10 cellular contexts compared by ENCODE assay signal in the genomic region with DNA sequence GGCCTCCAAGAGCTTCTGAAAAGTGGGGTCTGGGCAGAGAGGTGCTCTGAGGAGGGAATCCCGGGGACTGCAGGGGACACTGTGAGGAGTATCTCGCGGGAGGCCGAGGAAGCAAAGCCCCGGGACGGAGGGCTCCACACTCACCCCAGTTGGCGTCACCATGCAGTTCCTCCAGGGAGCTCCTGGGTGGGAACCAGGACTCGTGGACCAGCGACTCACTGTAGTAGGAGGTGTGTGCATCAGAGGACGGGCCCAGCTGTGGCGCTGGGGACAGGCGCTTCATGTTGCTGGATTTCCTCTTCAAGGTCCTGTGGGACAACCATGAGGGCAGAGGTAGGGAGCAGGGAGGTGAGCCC. TPM values are rescaled to one million over a fixed set of nuclear protein-coding genes. Genes with fewer than 3 reads are reported as not detected.
DNase-seq lines count a peak whose midpoint lies in the region; ATAC-seq and TF ChIP-seq lines count a peak whose summit lies in the region.
"Had no signal": no experiment of that assay in that cellular context is flagged by ENCODE, and none has a peak within 500 bp of the region (broad histone marks: within the 10 kb centered on the region; RNA-seq: fewer than 3 reads in every experiment).

No MANE protein-coding gene starts in this region.

- DNase-seq in natural killer cell treated with Interleukin-12 subunit alpha and Interleukin-12 subunit beta and Interleukin-15 and Interleukin-18, amount 100 ng/mL, for 72 hours (ENCODE audit: low spot score) = no peak
- no peak for DNase-seq in MG63
- DNase-seq in NCI-H774 (lab: John Stamatoyannopoulos, UW) = no peak
- no peak for DNase-seq in NCI-H748 treated with DMSO at 0.1 percent for 48 hours (lab: John Stamatoyannopoulos, UW)
- DNase-seq: dermis blood vessel endothelial cell had no signal

- no peaks in the 10 kb centered on the region for H3K9me3 Mint-ChIP-seq in brain
- H3K9me3 Mint-ChIP-seq in natural killer cell treated with Interleukin-12 subunit alpha and Interleukin-12 subunit beta and Interleukin-15 and Interleukin-18, amount 100 ng/mL, for 72 hours = no peaks in the 10 kb centered on the region

- TF ChIP-seq CTCF in C4-2B (conservative IDR thresholded peaks at IDR 0.05) (no peak), brain (conservative IDR thresholded peaks at IDR 0.05) (no peak)

- no peaks in the 10 kb centered on the region for H3K9me3 ChIP-seq in KOPT-K1 (ENCODE audit: insufficient read depth, low read length, poor library complexity, severe bottlenecking)
- no peaks in the 10 kb centered on the region for H3K9me3 ChIP-seq in MG63

- no peaks in the 10 kb centered on the region for H3K27me3 ChIP-seq in MG63

- peak overlapping the region in 3 of 5 experiments; percentile 23 to 88 (median 66) for H3K27ac Mint-ChIP-seq in brain
- peak overlapping the region; percentile 94 to 97 for H3K27ac Mint-ChIP-seq in natural killer cell treated with Interleukin-12 subunit alpha and Interleukin-12 subunit beta and Interleukin-15 and Interleukin-18, amount 100 ng/mL, for 72 hours

- H3K4me1 Mint-ChIP-seq in brain = peaks cover 24% of the 10 kb centered on the region
- peaks cover 45 to 50% of the 10 kb centered on the region in 2 donors for H3K4me1 Mint-ChIP-seq in natural killer cell treated with Interleukin-12 subunit alpha and Interleukin-12 subunit beta and Interleukin-15 and Interleukin-18, amount 100 ng/mL, for 72 hours (ENCODE audit: low read depth in 2 of 2)

- no peak for ATAC-seq in natural killer cell treated with Interleukin-12 subunit alpha and Interleukin-12 subunit beta and Interleukin-15 and Interleukin-18, amount 100 ng/mL, for 72 hours
- ATAC-seq in GM18511 (IDR thresholded peaks at IDR 0.05; ENCODE audit: unreplicated experiment) = no peak

- H3K27me3 Mint-ChIP-seq in brain = no peaks in the 10 kb centered on the region
- H3K27me3 Mint-ChIP-seq in natural killer cell treated with Interleukin-12 subunit alpha and Interleukin-12 subunit beta and Interleukin-15 and Interleukin-18, amount 100 ng/mL, for 72 hours = no peaks in the 10 kb centered on the region

- H3K36me3 ChIP-seq in KOPT-K1 (ENCODE audit: insufficient read depth, low read length) (peaks cover 79% of the 10 kb centered on the region), MG63 (peaks cover 63% of the 10 kb centered on the region)

- H3K4me3 Mint-ChIP-seq in brain = no peak overlapping the region
- H3K4me3 Mint-ChIP-seq in natural killer cell treated with Interleukin-12 subunit alpha and Interleukin-12 subunit beta and Interleukin-15 and Interleukin-18, amount 100 ng/mL, for 72 hours = peak overlapping the region; percentile 96

- H3K27ac ChIP-seq in C4-2B = peak overlapping the region; percentile 94
- H3K27ac ChIP-seq in KOPT-K1 (ENCODE audit: low read depth, low read length, poor library complexity, severe bottlenecking) = peak overlapping the region; percentile 62
- H3K27ac ChIP-seq: PC-9 had no signal

- H3K36me3 Mint-ChIP-seq in brain = peaks cover 59% of the 10 kb centered on the region
- H3K36me3 Mint-ChIP-seq in natural killer cell treated with Interleukin-12 subunit alpha and Interleukin-12 subunit beta and Interleukin-15 and Interleukin-18, amount 100 ng/mL, for 72 hours = no peaks in the 10 kb centered on the region

- H3K4me3 ChIP-seq in MG63 = no peak overlapping the region
- H3K4me3 ChIP-seq: PC-9 had no signal

RNA-seq across cellular contexts. Expression of a gene that starts 4.8 kb away (rescaled TPM):
- polyA plus RNA-seq in brain (ENCODE audit: insufficient read depth, low read depth, low replicate concordance) = 251 TPM
- total RNA-seq in natural killer cell treated with Interleukin-12 subunit alpha and Interleukin-12 subunit beta and Interleukin-15 and Interleukin-18, amount 100 ng/mL, for 72 hours = 100 to 1,000 TPM; 203 to 215 TPM
- 126 and 182 TPM in 2 replicates for total RNA-seq in MG63 (2014; rRNA removed; shearing (Covaris generic); ENCODE audit: low replicate concordance)

RNA-seq across cellular contexts. Expression of a gene that starts 42.9 kb away (rescaled TPM):
- polyA plus RNA-seq in brain (ENCODE audit: insufficient read depth, low read depth, low replicate concordance) = 61.4 TPM
- total RNA-seq in natural killer cell treated with Interleukin-12 subunit alpha and Interleukin-12 subunit beta and Interleukin-15 and Interleukin-18, amount 100 ng/mL, for 72 hours = 10 to 100 TPM in 1 of 2 donors, 1 to 10 TPM in 1; 9.0 to 11.0 TPM
- total RNA-seq in MG63 (2014; rRNA removed; shearing (Covaris generic); ENCODE audit: low replicate concordance) = 11.3 and 18.8 TPM in 2 replicates

RNA-seq across cellular contexts. Expression of a gene that starts 45.3 kb away (rescaled TPM):
- 80.4 TPM for polyA plus RNA-seq in brain (ENCODE audit: insufficient read depth, low read depth, low replicate concordance)
- total RNA-seq in natural killer cell treated with Interleukin-12 subunit alpha and Interleukin-12 subunit beta and Interleukin-15 and Interleukin-18, amount 100 ng/mL, for 72 hours = 100 to 1,000 TPM; 135 to 192 TPM
- total RNA-seq in MG63 (2014; rRNA removed; shearing (Covaris generic); ENCODE audit: low replicate concordance) = 19.4 and 22.0 TPM in 2 replicates

RNA-seq across cellular contexts. Expression of a gene that starts 50.3 kb away (rescaled TPM):
- 45.7 TPM for polyA plus RNA-seq in brain (ENCODE audit: insufficient read depth, low read depth, low replicate concordance)
- total RNA-seq in natural killer cell treated with Interleukin-12 subunit alpha and Interleukin-12 subunit beta and Interleukin-15 and Interleukin-18, amount 100 ng/mL, for 72 hours = 10 to 100 TPM; 53.6 to 62.3 TPM
- 47.5 and 113 TPM in 2 replicates for total RNA-seq in MG63 (2014; rRNA removed; shearing (Covaris generic); ENCODE audit: low replicate concordance)
